12 cellular contexts compared by ENCODE assay signal in genomic region chr2:46803911-46804670, GRCh38.
A peak's percentile ranks its signal among the peaks of the same experiment; 100 is the strongest.
DNase-seq lines count a peak whose midpoint lies in the region; ATAC-seq and TF ChIP-seq lines count a peak whose summit lies in the region.
"Had no signal": no experiment of that assay in that cellular context is flagged by ENCODE, and none has a peak within 500 bp of the region (broad histone marks: within the 10 kb centered on the region; RNA-seq: fewer than 3 reads in every experiment).

No MANE protein-coding gene starts in this region.

- no peaks in the 10 kb centered on the region for H3K4me1 Mint-ChIP-seq in T-cell

- no peak overlapping the region for H3K9ac ChIP-seq in fibroblast of lung (ENCODE audit: insufficient read depth, low read length)

- no peaks in the 10 kb centered on the region for H4K20me1 ChIP-seq in fibroblast of lung (ENCODE audit: control insufficient read depth, extremely low read depth, insufficient read depth, low read length)
- H4K20me1 ChIP-seq in osteoblast (ENCODE audit: insufficient read depth, low read length) = no peaks in the 10 kb centered on the region

- H3K9me3 Mint-ChIP-seq in T-cell = peaks cover 0 to 6% (median 3%) of the 10 kb centered on the region in 3 donors

- no peak for TF ChIP-seq POLR2A in erythroblast (IDR thresholded peaks at IDR 0.05; ENCODE audit: low read length)

- H2AFZ ChIP-seq in fibroblast of lung (ENCODE audit: low read length) = no peak overlapping the region
- H2AFZ ChIP-seq in osteoblast (ENCODE audit: low read length) = no peak overlapping the region

- H3K27me3 ChIP-seq in Panc1 (ENCODE audit: control insufficient read depth, insufficient read depth, low read length) = no peaks in the 10 kb centered on the region
- no peaks in the 10 kb centered on the region for H3K27me3 ChIP-seq in fibroblast of lung (ENCODE audit: control insufficient read depth, insufficient read depth, low read length)
- H3K27me3 ChIP-seq in osteoblast (ENCODE audit: insufficient read depth, low read length) = no peaks in the 10 kb centered on the region

- no TSS peak for BruUV-seq in Panc1 (replicated peaks; lab: Mats Ljungman, UMichigan)

- in situ Hi-C loops in Panc1 (cut with HindIII; ENCODE audit: low pct_unique_long_range_greater_than_20kb, low sequenced_read_pairs) = no loop called here

- H3K4me3 Mint-ChIP-seq in T-cell = no peak overlapping the region

- H3K4me1 ChIP-seq in Panc1 (ENCODE audit: control insufficient read depth, insufficient read depth, low read length) (no peaks in the 10 kb centered on the region), fibroblast of lung (ENCODE audit: control insufficient read depth, extremely low read depth, insufficient read depth, low read length) (peaks cover 39% of the 10 kb centered on the region), osteoblast (ENCODE audit: insufficient read depth, low read length) (peaks cover 73% of the 10 kb centered on the region)

- POLR2A ChIA-PET in Panc1 (lab: Charles Lee) = no interaction called here
- POLR2A ChIA-PET in T-cell (lab: Charles Lee) = no interaction called here

- H3K4me2 ChIP-seq in fibroblast of lung (ENCODE audit: extremely low read depth, insufficient read depth, low read length) (peak overlapping the region; percentile 54), osteoblast (ENCODE audit: insufficient read depth, low read length) (no peak overlapping the region)

- ATAC-seq in Panc1 (peak; percentile 70), GM18858 (IDR thresholded peaks at IDR 0.05; ENCODE audit: unreplicated experiment) (no peak), T-cell (replicated peaks in 1 of 4) (no peak)

- DNase-seq in D341Med (ENCODE audit: low spot score) (peak; percentile 15), Panc1 (ENCODE audit: low read depth, low spot score) (no peak), fibroblast of lung (ENCODE audit: low read depth in 2 of 2) (peak; percentile 81 to 99), osteoblast (ENCODE audit: insufficient read length, low spot score, missing footprints) (peak; percentile 94), T-cell (no peak), erythroblast (lab: John Stamatoyannopoulos, UW) (no peak), cortex of kidney (lab: John Stamatoyannopoulos, UW) (no peak)
- DNase-seq: activated gamma-delta T cell treated with Interleukin-2 at 50 U/mL for 16 hours; DMS 273 treated with DMSO at 0.1 percent for 48 hours; NCI-H69; stimulated activated CD4-positive, alpha-beta T cell treated with anti-CD3 and anti-CD28 coated beads, Interleukin-4, amount 100 ng/mL, for 24 hours had no signal

- H3K36me3 ChIP-seq in Panc1 (ENCODE audit: control insufficient read depth, insufficient read depth, low read length) (no peaks in the 10 kb centered on the region), fibroblast of lung (ENCODE audit: control insufficient read depth, insufficient read depth, low read length) (no peaks in the 10 kb centered on the region), osteoblast (ENCODE audit: insufficient read depth, low read length) (peaks cover 8% of the 10 kb centered on the region)

- no peak for TF ChIP-seq CTCF in Panc1 (IDR thresholded peaks at IDR 0.05)
- TF ChIP-seq CTCF in fibroblast of lung (conservative IDR thresholded peaks at IDR 0.05 in 1 of 2, IDR thresholded peaks at IDR 0.05 in 1 of 2; ENCODE audit: low read depth in 1 of 2, low read length in 2 of 2) = no peak
- no peak for TF ChIP-seq CTCF in osteoblast (IDR thresholded peaks at IDR 0.05; ENCODE audit: extremely low read depth, low read depth, low read length)

- intact Hi-C loops in Panc1 (cut with micrococcal nuclease; ENCODE audit: unreplicated experiment) = no loop called here

- CTCF ChIA-PET in Panc1 (lab: Charles Lee) (no interaction called here), T-cell (lab: Charles Lee) (no interaction called here)

- H3K79me2 ChIP-seq in fibroblast of lung (ENCODE audit: control insufficient read depth, insufficient read depth, low read length) = no peaks in the 10 kb centered on the region
- peaks cover 6% of the 10 kb centered on the region for H3K79me2 ChIP-seq in osteoblast (ENCODE audit: insufficient read depth, low read length)

- H3K27ac ChIP-seq in Panc1 (ENCODE audit: low read length) (no peak overlapping the region), fibroblast of lung (ENCODE audit: insufficient read depth, low read length) (peak overlapping the region; percentile 98), osteoblast (ENCODE audit: low read depth, low read length) (peak overlapping the region; percentile 93)

- H3K4me3 ChIP-seq in Panc1 (ENCODE audit: low read depth in 2 of 2, low read length in 2 of 2) = no peak overlapping the region
- no peak overlapping the region for H3K4me3 ChIP-seq in fibroblast of lung (replicated peaks in 1 of 4; ENCODE audit: control extremely low read depth in 1 of 4, insufficient read depth in 1 of 4, low read depth in 3 of 4, low read length in 4 of 4)
- no peak overlapping the region for H3K4me3 ChIP-seq in osteoblast (ENCODE audit: insufficient read depth, low read length)

- no peaks in the 10 kb centered on the region for H3K36me3 Mint-ChIP-seq in T-cell

- no peak overlapping the region for H3K27ac Mint-ChIP-seq in T-cell

- no peaks in the 10 kb centered on the region for H3K9me3 ChIP-seq in Panc1 (ENCODE audit: control insufficient read depth, insufficient read depth, low read depth, low read length)
- no peaks in the 10 kb centered on the region for H3K9me3 ChIP-seq in fibroblast of lung (ENCODE audit: control insufficient read depth, insufficient read depth, low read depth, low read length)
- H3K9me3 ChIP-seq in osteoblast (ENCODE audit: low read depth, low read length) = no peaks in the 10 kb centered on the region

- H3K27me3 Mint-ChIP-seq in T-cell = peaks cover 8 to 12% of the 10 kb centered on the region in 2 donors

Comparison
In these comparisons a context has a peak if more than half of its experiments do, and no peak if none do; other contexts are left out.
1. DNase-seq: peak in D341Med (single experiment), fibroblast of lung (2 of 2) and osteoblast (single experiment); none in Panc1 (single experiment), T-cell (0 of 34), erythroblast (0 of 2) and cortex of kidney (single experiment).